In the genomic region with DNA sequence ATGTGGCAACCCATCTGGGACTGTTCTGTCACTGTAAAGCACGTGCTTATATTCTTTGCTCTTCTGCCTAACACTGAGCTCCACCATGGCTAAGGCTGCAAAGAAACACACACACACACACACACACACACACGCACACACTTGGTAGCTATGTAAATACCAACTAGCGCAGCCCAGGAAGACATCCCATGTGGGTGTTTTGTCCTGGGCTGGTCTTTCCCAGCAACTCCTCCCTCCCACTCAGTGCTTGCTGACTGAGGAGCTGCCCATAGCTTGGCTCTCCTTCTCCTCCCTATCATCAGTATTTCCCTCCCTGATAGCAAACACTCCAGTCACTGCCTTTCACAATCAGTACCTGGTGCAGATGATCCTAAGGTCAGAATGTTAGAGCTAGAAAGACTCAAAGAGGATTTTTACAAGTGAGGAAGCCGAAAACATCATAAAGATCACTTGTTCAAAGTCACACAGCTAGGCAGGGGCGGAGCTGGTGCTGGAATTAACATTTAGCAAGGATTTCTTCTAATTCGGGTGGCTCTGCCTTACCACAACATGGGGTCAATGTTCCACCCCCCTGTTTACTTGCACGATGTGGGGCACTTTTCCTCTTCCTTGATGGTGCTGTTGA, we compare ENCODE assay signal across 1 cellular context.
TF ChIP-seq lines count a peak whose summit lies in the region.

No MANE protein-coding gene starts in this region.

TF ChIP-seq in HEK293, 187 proteins besides CTCF, POLR2A, EP300 and RAD21 (continued from another document):
- TF ChIP-seq, protein P1, sequence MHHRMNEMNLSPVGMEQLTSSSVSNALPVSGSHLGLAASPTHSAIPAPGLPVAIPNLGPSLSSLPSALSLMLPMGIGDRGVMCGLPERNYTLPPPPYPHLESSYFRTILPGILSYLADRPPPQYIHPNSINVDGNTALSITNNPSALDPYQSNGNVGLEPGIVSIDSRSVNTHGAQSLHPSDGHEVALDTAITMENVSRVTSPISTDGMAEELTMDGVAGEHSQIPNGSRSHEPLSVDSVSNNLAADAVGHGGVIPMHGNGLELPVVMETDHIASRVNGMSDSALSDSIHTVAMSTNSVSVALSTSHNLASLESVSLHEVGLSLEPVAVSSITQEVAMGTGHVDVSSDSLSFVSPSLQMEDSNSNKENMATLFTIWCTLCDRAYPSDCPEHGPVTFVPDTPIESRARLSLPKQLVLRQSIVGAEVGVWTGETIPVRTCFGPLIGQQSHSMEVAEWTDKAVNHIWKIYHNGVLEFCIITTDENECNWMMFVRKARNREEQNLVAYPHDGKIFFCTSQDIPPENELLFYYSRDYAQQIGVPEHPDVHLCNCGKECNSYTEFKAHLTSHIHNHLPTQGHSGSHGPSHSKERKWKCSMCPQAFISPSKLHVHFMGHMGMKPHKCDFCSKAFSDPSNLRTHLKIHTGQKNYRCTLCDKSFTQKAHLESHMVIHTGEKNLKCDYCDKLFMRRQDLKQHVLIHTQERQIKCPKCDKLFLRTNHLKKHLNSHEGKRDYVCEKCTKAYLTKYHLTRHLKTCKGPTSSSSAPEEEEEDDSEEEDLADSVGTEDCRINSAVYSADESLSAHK (tag by site-specific recombination; IDR thresholded peaks at IDR 0.05) = no peak
- TF ChIP-seq, protein P2, sequence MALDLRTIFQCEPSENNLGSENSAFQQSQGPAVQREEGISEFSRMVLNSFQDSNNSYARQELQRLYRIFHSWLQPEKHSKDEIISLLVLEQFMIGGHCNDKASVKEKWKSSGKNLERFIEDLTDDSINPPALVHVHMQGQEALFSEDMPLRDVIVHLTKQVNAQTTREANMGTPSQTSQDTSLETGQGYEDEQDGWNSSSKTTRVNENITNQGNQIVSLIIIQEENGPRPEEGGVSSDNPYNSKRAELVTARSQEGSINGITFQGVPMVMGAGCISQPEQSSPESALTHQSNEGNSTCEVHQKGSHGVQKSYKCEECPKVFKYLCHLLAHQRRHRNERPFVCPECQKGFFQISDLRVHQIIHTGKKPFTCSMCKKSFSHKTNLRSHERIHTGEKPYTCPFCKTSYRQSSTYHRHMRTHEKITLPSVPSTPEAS (tag by site-specific recombination; IDR thresholded peaks at IDR 0.05) = peak; percentile 81
- TF ChIP-seq ZEB2 (tag by site-specific recombination; IDR thresholded peaks at IDR 0.05) (no peak), ZNF133 (tag by site-specific recombination; IDR thresholded peaks at IDR 0.05) (no peak), WT1 (tag by site-specific recombination; IDR thresholded peaks at IDR 0.05) (peak; percentile 72), SP3 (tag by site-specific recombination; IDR thresholded peaks at IDR 0.05) (no peak), ZFHX2 (tag by site-specific recombination; conservative IDR thresholded peaks at IDR 0.05) (peak; percentile 98)
- TF ChIP-seq, protein P3, sequence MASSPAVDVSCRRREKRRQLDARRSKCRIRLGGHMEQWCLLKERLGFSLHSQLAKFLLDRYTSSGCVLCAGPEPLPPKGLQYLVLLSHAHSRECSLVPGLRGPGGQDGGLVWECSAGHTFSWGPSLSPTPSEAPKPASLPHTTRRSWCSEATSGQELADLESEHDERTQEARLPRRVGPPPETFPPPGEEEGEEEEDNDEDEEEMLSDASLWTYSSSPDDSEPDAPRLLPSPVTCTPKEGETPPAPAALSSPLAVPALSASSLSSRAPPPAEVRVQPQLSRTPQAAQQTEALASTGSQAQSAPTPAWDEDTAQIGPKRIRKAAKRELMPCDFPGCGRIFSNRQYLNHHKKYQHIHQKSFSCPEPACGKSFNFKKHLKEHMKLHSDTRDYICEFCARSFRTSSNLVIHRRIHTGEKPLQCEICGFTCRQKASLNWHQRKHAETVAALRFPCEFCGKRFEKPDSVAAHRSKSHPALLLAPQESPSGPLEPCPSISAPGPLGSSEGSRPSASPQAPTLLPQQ (tag by site-specific recombination; IDR thresholded peaks at IDR 0.05) = peak; percentile 34; the same call in 1 of the 2 replicates
- TF ChIP-seq, protein P4, sequence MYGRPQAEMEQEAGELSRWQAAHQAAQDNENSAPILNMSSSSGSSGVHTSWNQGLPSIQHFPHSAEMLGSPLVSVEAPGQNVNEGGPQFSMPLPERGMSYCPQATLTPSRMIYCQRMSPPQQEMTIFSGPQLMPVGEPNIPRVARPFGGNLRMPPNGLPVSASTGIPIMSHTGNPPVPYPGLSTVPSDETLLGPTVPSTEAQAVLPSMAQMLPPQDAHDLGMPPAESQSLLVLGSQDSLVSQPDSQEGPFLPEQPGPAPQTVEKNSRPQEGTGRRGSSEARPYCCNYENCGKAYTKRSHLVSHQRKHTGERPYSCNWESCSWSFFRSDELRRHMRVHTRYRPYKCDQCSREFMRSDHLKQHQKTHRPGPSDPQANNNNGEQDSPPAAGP (tag by site-specific recombination; IDR thresholded peaks at IDR 0.05) = peak; percentile 98
- TF ChIP-seq, protein P5, sequence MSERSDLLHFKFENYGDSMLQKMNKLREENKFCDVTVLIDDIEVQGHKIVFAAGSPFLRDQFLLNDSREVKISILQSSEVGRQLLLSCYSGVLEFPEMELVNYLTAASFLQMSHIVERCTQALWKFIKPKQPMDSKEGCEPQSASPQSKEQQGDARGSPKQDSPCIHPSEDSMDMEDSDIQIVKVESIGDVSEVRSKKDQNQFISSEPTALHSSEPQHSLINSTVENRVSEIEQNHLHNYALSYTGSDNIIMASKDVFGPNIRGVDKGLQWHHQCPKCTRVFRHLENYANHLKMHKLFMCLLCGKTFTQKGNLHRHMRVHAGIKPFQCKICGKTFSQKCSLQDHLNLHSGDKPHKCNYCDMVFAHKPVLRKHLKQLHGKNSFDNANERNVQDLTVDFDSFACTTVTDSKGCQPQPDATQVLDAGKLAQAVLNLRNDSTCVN (tag by site-specific recombination; optimal IDR thresholded peaks at IDR 0.05) = no peak
- TF ChIP-seq, protein P6, sequence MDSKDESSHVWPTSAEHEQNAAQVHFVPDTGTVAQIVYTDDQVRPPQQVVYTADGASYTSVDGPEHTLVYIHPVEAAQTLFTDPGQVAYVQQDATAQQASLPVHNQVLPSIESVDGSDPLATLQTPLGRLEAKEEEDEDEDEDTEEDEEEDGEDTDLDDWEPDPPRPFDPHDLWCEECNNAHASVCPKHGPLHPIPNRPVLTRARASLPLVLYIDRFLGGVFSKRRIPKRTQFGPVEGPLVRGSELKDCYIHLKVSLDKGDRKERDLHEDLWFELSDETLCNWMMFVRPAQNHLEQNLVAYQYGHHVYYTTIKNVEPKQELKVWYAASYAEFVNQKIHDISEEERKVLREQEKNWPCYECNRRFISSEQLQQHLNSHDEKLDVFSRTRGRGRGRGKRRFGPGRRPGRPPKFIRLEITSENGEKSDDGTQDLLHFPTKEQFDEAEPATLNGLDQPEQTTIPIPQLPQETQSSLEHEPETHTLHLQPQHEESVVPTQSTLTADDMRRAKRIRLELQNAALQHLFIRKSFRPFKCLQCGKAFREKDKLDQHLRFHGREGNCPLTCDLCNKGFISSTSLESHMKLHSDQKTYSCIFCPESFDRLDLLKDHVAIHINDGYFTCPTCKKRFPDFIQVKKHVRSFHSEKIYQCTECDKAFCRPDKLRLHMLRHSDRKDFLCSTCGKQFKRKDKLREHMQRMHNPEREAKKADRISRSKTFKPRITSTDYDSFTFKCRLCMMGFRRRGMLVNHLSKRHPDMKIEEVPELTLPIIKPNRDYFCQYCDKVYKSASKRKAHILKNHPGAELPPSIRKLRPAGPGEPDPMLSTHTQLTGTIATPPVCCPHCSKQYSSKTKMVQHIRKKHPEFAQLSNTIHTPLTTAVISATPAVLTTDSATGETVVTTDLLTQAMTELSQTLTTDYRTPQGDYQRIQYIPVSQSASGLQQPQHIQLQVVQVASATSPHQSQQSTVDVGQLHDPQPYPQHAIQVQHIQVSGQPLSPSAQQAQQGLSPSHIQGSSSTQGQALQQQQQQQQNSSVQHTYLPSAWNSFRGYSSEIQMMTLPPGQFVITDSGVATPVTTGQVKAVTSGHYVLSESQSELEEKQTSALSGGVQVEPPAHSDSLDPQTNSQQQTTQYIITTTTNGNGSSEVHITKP (tag by site-specific recombination; IDR thresholded peaks at IDR 0.05) = 0 out of 2 replicates have a peak, but pooled peaks have one; percentile 42
